Comparison of ENCODE assay signal across 9 cellular contexts in the genomic region with DNA sequence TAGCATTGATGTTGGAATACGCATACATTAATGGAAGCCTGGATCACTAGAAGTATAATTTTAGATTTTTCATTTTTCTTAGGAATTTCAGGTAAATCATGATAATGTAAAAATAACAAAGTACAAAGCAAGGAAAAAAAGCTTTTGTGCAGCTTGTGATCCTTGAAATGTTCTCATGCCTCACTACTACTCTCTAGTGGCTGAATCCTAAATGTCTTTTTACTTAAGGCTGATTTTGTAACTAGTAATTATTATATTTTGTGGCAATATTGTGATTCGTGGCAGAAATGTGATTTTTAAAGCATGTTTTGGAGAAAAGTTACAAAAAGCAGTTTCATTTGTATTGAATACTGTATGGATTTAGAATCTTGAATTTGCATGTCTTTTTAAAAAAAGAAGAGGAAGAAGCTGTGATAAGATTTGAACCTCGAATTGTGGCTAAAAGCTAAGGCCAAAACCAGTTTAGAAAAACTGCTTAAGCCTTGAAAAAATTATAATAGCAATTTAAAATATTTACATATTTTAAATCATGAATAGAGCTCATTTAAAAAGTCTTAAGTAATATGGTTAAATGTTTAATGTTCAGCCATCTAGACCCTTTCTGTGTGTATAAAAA. TPM values are rescaled to one million over a fixed set of nuclear protein-coding genes. Genes with fewer than 3 reads are reported as not detected.
DNase-seq lines count a peak whose midpoint lies in the region; ATAC-seq, FAIRE-seq and TF ChIP-seq lines count a peak whose summit lies in the region.
"Had no signal": no experiment of that assay in that cellular context is flagged by ENCODE, and none has a peak within 500 bp of the region (broad histone marks: within the 10 kb centered on the region; RNA-seq: fewer than 3 reads in every experiment).

No MANE protein-coding gene starts in this region.

- no peaks in the 10 kb centered on the region for H3K9me1 ChIP-seq in endothelial cell of umbilical vein (replicated peaks; ENCODE audit: control insufficient read depth, extremely low read depth, insufficient read depth, low read length)

- H2AFZ ChIP-seq in endothelial cell of umbilical vein (ENCODE audit: low read depth, low read length) (no peak overlapping the region), smooth muscle cell (ENCODE audit: low read depth) (no peak overlapping the region)

- H3K27ac ChIP-seq in endothelial cell of umbilical vein (ENCODE audit: insufficient read depth, low read depth, low read length) (no peak overlapping the region), smooth muscle cell (ENCODE audit: low read depth) (no peak overlapping the region)
- H3K27ac ChIP-seq: BLaER1 treated with 17β-estradiol and CSF1 and Interleukin-3, amounts not matched to agents 10 nM and 100 nM had no signal

- intact Hi-C loops in endothelial cell of umbilical vein (cut with micrococcal nuclease): loop anchor here (1.0 kb wide), 1 partner anchor 723 kb away; no protein-coding TSS in a partner anchor

- H3K4me1 ChIP-seq in endothelial cell of umbilical vein (ENCODE audit: control insufficient read depth, extremely low read depth, insufficient read depth, low read length): no peaks in the 10 kb centered on the region
- no peaks in the 10 kb centered on the region for H3K4me1 ChIP-seq in smooth muscle cell (ENCODE audit: low read depth)

- CTCF ChIA-PET in endothelial cell of umbilical vein (lab: Charles Lee): interaction anchor here (0.6 to 2.1 kb wide), 16 partner anchors 9 to 639 kb away, joined by 3 to 29 read pairs (median 6); a partner anchor contains a TSS

- peak; percentile 10 for DNase-seq in NCI-H2227 (lab: John Stamatoyannopoulos, UW; ENCODE audit: unreplicated experiment)
- DNase-seq in NCI-H2227 treated with DMSO at 0.1 percent for 48 hours (lab: John Stamatoyannopoulos, UW): no peak
- DNase-seq in NCI-H526 treated with DMSO at 0.1 percent for 48 hours (lab: John Stamatoyannopoulos, UW): peak; percentile 38
- DNase-seq in endothelial cell of umbilical vein (ENCODE audit: low read depth, low spot score): peak; percentile 37
- DNase-seq in smooth muscle cell (lab: John Stamatoyannopoulos, UW; ENCODE audit: unreplicated experiment): no peak
- no peak for DNase-seq in MV-4-11 (lab: John Stamatoyannopoulos, UW)
- DNase-seq in ureter (ENCODE audit: low spot score): no peak

- H3K9ac ChIP-seq in endothelial cell of umbilical vein (replicated peaks; ENCODE audit: extremely low read depth, insufficient read depth, low read length) (no peak overlapping the region), smooth muscle cell (ENCODE audit: low read depth) (no peak overlapping the region)
- H3K9ac ChIP-seq: BLaER1 treated with 17β-estradiol and CSF1 and Interleukin-3, amounts not matched to agents 10 nM and 100 nM had no signal

- dilution Hi-C loops in endothelial cell of umbilical vein (cut with MboI; ENCODE audit: extremely low pct_ligation_motif_present, low sequenced_read_pairs): no loop called here

- BruUV-seq in endothelial cell of umbilical vein (replicated peaks; lab: Mats Ljungman, UMichigan): no TSS peak

- POLR2A ChIA-PET in endothelial cell of umbilical vein (lab: Charles Lee): no interaction called here

- H3K4me2 ChIP-seq in endothelial cell of umbilical vein (ENCODE audit: insufficient read depth, low read length) (no peak overlapping the region), smooth muscle cell (no peak overlapping the region)
- H3K4me2 ChIP-seq: BLaER1 treated with 17β-estradiol and CSF1 and Interleukin-3, amounts not matched to agents 10 nM and 100 nM had no signal

- TF ChIP-seq CTCF in endothelial cell of umbilical vein (IDR thresholded peaks at IDR 0.05; ENCODE audit: extremely low read depth in 1 of 2, insufficient read depth in 1 of 2, low read depth in 1 of 2, low read length in 2 of 2) (peak; percentile 26 to 32), smooth muscle cell (IDR thresholded peaks at IDR 0.05; ENCODE audit: borderline replicate concordance, insufficient read depth, poor library complexity, severe bottlenecking) (peak; percentile 37)

- no peaks in the 10 kb centered on the region for H4K20me1 ChIP-seq in endothelial cell of umbilical vein (replicated peaks; ENCODE audit: control insufficient read depth, extremely low read depth, insufficient read depth, low read length)
- H4K20me1 ChIP-seq in smooth muscle cell (ENCODE audit: low read depth): no peaks in the 10 kb centered on the region

- peaks cover 2% of the 10 kb centered on the region for H3F3A ChIP-seq in smooth muscle cell (ENCODE audit: low read depth)

- TF ChIP-seq POLR2A in endothelial cell of umbilical vein (IDR thresholded peaks at IDR 0.05; ENCODE audit: low read depth, low read length): no peak

- 95% methylated on average over 3 of the region's 3 CpGs for WGBS in smooth muscle cell (ENCODE audit: low lambda C conversion rate)

- H3K79me2 ChIP-seq in endothelial cell of umbilical vein (ENCODE audit: control insufficient read depth, insufficient read depth, low read length) (peaks cover 5% of the 10 kb centered on the region), smooth muscle cell (ENCODE audit: low read depth) (peaks cover 7% of the 10 kb centered on the region)

- no peak for ATAC-seq in HG02884 (IDR thresholded peaks at IDR 0.05; ENCODE audit: unreplicated experiment)

- no peaks in the 10 kb centered on the region for H3K9me3 ChIP-seq in endothelial cell of umbilical vein (replicated peaks; ENCODE audit: control insufficient read depth, insufficient read depth, low read length)
- H3K9me3 ChIP-seq in smooth muscle cell (replicated peaks; ENCODE audit: low read depth): no peaks in the 10 kb centered on the region

- no peaks in the 10 kb centered on the region for H3K27me3 ChIP-seq in endothelial cell of umbilical vein (ENCODE audit: control insufficient read depth in 2 of 2, insufficient read depth in 2 of 2, low read length in 2 of 2)
- H3K27me3 ChIP-seq in smooth muscle cell (ENCODE audit: low read depth): no peaks in the 10 kb centered on the region
- H3K27me3 ChIP-seq: BLaER1 treated with 17β-estradiol and CSF1 and Interleukin-3, amounts not matched to agents 10 nM and 100 nM had no signal

- H3K4me3 ChIP-seq in endothelial cell of umbilical vein (replicated peaks in 1 of 3; ENCODE audit: insufficient read depth in 1 of 3, low read depth in 1 of 3, low read length in 3 of 3) (no peak overlapping the region), smooth muscle cell (no peak overlapping the region)
- H3K4me3 ChIP-seq: BLaER1 treated with 17β-estradiol and CSF1 and Interleukin-3, amounts not matched to agents 10 nM and 100 nM had no signal

- peaks cover 5 to 28% of the 10 kb centered on the region in 2 experiments for H3K36me3 ChIP-seq in endothelial cell of umbilical vein (ENCODE audit: control insufficient read depth in 2 of 2, extremely low read depth in 1 of 2, insufficient read depth in 2 of 2, low read length in 2 of 2)
- H3K36me3 ChIP-seq in smooth muscle cell (ENCODE audit: low read depth): peaks cover 13% of the 10 kb centered on the region

- no peak for FAIRE-seq in endothelial cell of umbilical vein (lab: Jason Lieb, UNC)

TF ChIP-seq in endothelial cell of umbilical vein, 7 proteins besides CTCF, POLR2A, EP300 and RAD21:
- TF ChIP-seq, protein P1, sequence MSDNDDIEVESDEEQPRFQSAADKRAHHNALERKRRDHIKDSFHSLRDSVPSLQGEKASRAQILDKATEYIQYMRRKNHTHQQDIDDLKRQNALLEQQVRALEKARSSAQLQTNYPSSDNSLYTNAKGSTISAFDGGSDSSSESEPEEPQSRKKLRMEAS (IDR thresholded peaks at IDR 0.05; ENCODE audit: insufficient read depth, insufficient read length): no peak

RNA-seq across cellular contexts. Expression of a gene that starts 39.0 kb away (rescaled TPM):
- total RNA-seq in endothelial cell of umbilical vein (85.2 and 92.4 TPM in 2 replicates), smooth muscle cell (80.4 and 90.1 TPM in 2 replicates), ureter (125 TPM)
- polyA plus RNA-seq in endothelial cell of umbilical vein (8.0 and 12.6 TPM in 2 replicates), smooth muscle cell (49.0 and 53.8 TPM in 2 replicates)
- 15.1 and 15.8 TPM in 2 replicates for polyA plus RNA-seq in endothelial cell of umbilical vein (2011; cell fraction: cytosol; rRNA removed)
- 64.2 and 93.1 TPM in 2 replicates for polyA plus RNA-seq in endothelial cell of umbilical vein (2011; cell fraction: nucleus; rRNA removed)
- 57.3 and 83.4 TPM in 2 replicates for polyA plus RNA-seq in endothelial cell of umbilical vein (2012)
- polyA minus RNA-seq in endothelial cell of umbilical vein: 40.8 and 49.1 TPM in 2 replicates
- polyA minus RNA-seq in endothelial cell of umbilical vein (2011; cell fraction: cytosol; rRNA and poly(A)+ RNA removed): 33.1 TPM
- polyA minus RNA-seq in endothelial cell of umbilical vein (2011; cell fraction: nucleus; rRNA and poly(A)+ RNA removed): 89.0 and 143 TPM in 2 replicates

Comparison
In these comparisons a context has a peak if more than half of its experiments do, and no peak if none do; other contexts are left out.
1. DNase-seq: peak in NCI-H2227 (single experiment), NCI-H526 treated with DMSO at 0.1 percent for 48 hours (single experiment) and endothelial cell of umbilical vein (single experiment); none in NCI-H2227 treated with DMSO at 0.1 percent for 48 hours (single experiment), smooth muscle cell (single experiment), MV-4-11 (single experiment) and ureter (single experiment).